In genomic region chr13:45994752-45995151, GRCh38 we compare ENCODE assay signal across 17 cellular contexts. TPM values are rescaled to one million over a fixed set of nuclear protein-coding genes. Genes with fewer than 3 reads are reported as not detected.
DNase-seq lines count a peak whose midpoint lies in the region; ATAC-seq, FAIRE-seq and TF ChIP-seq lines count a peak whose summit lies in the region.
"Had no signal": no experiment of that assay in that cellular context is flagged by ENCODE, and none has a peak within 500 bp of the region (broad histone marks: within the 10 kb centered on the region; RNA-seq: fewer than 3 reads in every experiment).

No MANE protein-coding gene starts in this region.

- no peak for FAIRE-seq in D721Med (lab: Jason Lieb, UNC)
- FAIRE-seq: G401.6, GM12891, H1 had no signal

- DNase-seq in left ventricle myocardium superior = no peak
- DNase-seq in left cardiac atrium = no peak
- peak; percentile 3 for DNase-seq in NCI-H446 treated with DMSO at 0.1 percent for 48 hours (lab: John Stamatoyannopoulos, UW)
- DNase-seq in left lobe of liver (ENCODE audit: low spot score) = no peak
- DNase-seq in D721Med (ENCODE audit: insufficient read length, low spot score) = no peak
- DNase-seq in hypothalamus (lab: John Stamatoyannopoulos, UW) = no peak
- DNase-seq: Calu3; CD8-positive, alpha-beta T cell; DMS 273 treated with DMSO at 0.1 percent for 48 hours; DMS53; DND-41; EL; H9 had no signal

- ATAC-seq in left ventricle myocardium superior = peak; percentile 44
- no peak for ATAC-seq in left cardiac atrium
- peak; percentile 72 for ATAC-seq in left lobe of liver
- ATAC-seq in GM18498 (IDR thresholded peaks at IDR 0.05; ENCODE audit: unreplicated experiment) = no peak
- ATAC-seq: CD8-positive, alpha-beta T cell had no signal

- TF ChIP-seq CTCF in D721Med (IDR thresholded peaks at IDR 0.05; ENCODE audit: insufficient read depth, missing control alignments) = no peak

- intact Hi-C loops in left ventricle myocardium superior (cut with micrococcal nuclease) = no loop called here
- intact Hi-C loops in left cardiac atrium (cut with DNase I) = no loop called here

RNA-seq across cellular contexts. Expression of gene ZC3H13, which starts 57.8 kb away (rescaled TPM):
- total RNA-seq in left ventricle myocardium superior (28.5 TPM), left cardiac atrium (10 to 100 TPM; 31.7 to 32.3 TPM), left lobe of liver (46.7 TPM)

Comparison
In these comparisons a context has a peak if more than half of its experiments do, and no peak if none do; other contexts are left out.
1. ATAC-seq: peak in left ventricle myocardium superior (single experiment) and left lobe of liver (single experiment); none in left cardiac atrium (0 of 2) and GM18498 (single experiment).